Comparison of ENCODE assay signal across 7 cellular contexts in genomic region chr2:165239230-165239629, GRCh38. TPM values are rescaled to one million over a fixed set of nuclear protein-coding genes. Genes with fewer than 3 reads are reported as not detected.
DNase-seq lines count a peak whose midpoint lies in the region; TF ChIP-seq lines count a peak whose summit lies in the region.

TSS of gene SCN2A (plus strand) at chr2:165239414. CDS start at chr2:165295824, 56,410 bp downstream.

- TF ChIP-seq CTCF in astrocyte of the cerebellum (IDR thresholded peaks at IDR 0.05; ENCODE audit: low read depth, low read length, missing control alignments) (peak; percentile 62), type B pancreatic cell (conservative IDR thresholded peaks at IDR 0.05) (peak; percentile 89)

- in situ Hi-C loops in G401 (cut with HindIII; ENCODE audit: low sequenced_read_pairs): no loop called here
- in situ Hi-C loops in HAP-1 (cut with MboI; ENCODE audit: low sequenced_read_pairs): no loop called here
- in situ Hi-C loops in astrocyte of the cerebellum (cut with HindIII; ENCODE audit: low sequenced_read_pairs): no loop called here

- H3K27me3 ChIP-seq in HAP-1 (ENCODE audit: low read depth): no peaks in the 10 kb centered on the region

- no peaks in the 10 kb centered on the region for H3K4me1 Mint-ChIP-seq in type B pancreatic cell (ENCODE audit: unreplicated experiment)

- H3K36me3 Mint-ChIP-seq in type B pancreatic cell: no peaks in the 10 kb centered on the region

- H3K4me3 Mint-ChIP-seq in type B pancreatic cell: no peak within 1 kb of the TSS

- no peaks in the 10 kb centered on the region for H3K36me3 ChIP-seq in HAP-1 (replicated peaks)

- no peak within 1 kb of the TSS for H3K27ac Mint-ChIP-seq in type B pancreatic cell

- no peaks in the 10 kb centered on the region for H3K4me1 ChIP-seq in HAP-1

- H3K9me3 ChIP-seq in HAP-1: no peaks in the 10 kb centered on the region

- H3K9me3 Mint-ChIP-seq in type B pancreatic cell: no peaks in the 10 kb centered on the region

- no peaks in the 10 kb centered on the region for H3K27me3 Mint-ChIP-seq in type B pancreatic cell

- DNase-seq in G401 (ENCODE audit: low spot score) (peak; percentile 92), HAP-1 (ENCODE audit: low spot score in 2 of 2) (peak; percentile 38 to 58), NCI-H146 (lab: John Stamatoyannopoulos, UW) (peak; percentile 70), astrocyte of the cerebellum (ENCODE audit: low read depth) (peak; percentile 60), iPS-NIHi7 (ENCODE audit: extremely low spot score) (peak; percentile 22), type B pancreatic cell (ENCODE audit: extremely low spot score, unreplicated experiment) (no peak)
- no peak for DNase-seq in activated CD4-positive, alpha-beta T cell treated with anti-CD3 and anti-CD28 coated beads for 4 hours

- H3K4me3 ChIP-seq in HAP-1: no peak within 1 kb of the TSS
- no peak within 1 kb of the TSS for H3K4me3 ChIP-seq in astrocyte of the cerebellum (ENCODE audit: low read depth, low read length)

RNA-seq across cellular contexts. Expression of gene SCN2A, which starts in this region (rescaled TPM):
- not detected in 2 replicates for total RNA-seq in G401 (2014; rRNA removed; shearing (Covaris generic))
- 0.92 and 1.1 TPM in 2 replicates for total RNA-seq in type B pancreatic cell (ENCODE audit: low replicate concordance)

Comparison
In these comparisons a context has a peak if more than half of its experiments do, and no peak if none do; other contexts are left out.
1. Peak in DNase-seq in G401; RNA of the gene not detected or under 1 TPM.
2. DNase-seq: peak in HAP-1 (2 of 2), NCI-H146 (single experiment), astrocyte of the cerebellum (single experiment) and iPS-NIHi7 (single experiment); none in type B pancreatic cell (single experiment) and activated CD4-positive, alpha-beta T cell treated with anti-CD3 and anti-CD28 coated beads for 4 hours (0 of 2).